Comparison of ENCODE assay signal across 8 cellular contexts in genomic region chr13:41668130-41668757, GRCh38.
DNase-seq lines count a peak whose midpoint lies in the region; ATAC-seq and TF ChIP-seq lines count a peak whose summit lies in the region.

No MANE protein-coding gene starts in this region.

- TF ChIP-seq POLR2A in testis (IDR thresholded peaks at IDR 0.05): no peak

- H3K4me3 ChIP-seq in SK-N-MC (no peak overlapping the region), colonic mucosa (no peak overlapping the region), testis (no peak overlapping the region)

- intact Hi-C loops in colonic mucosa (cut with DNase I) (no loop called here), testis (cut with DNase I; ENCODE audit: low total_unique reads) (no loop called here)

- H3K4me1 ChIP-seq in colonic mucosa (no peaks in the 10 kb centered on the region), testis (no peaks in the 10 kb centered on the region)

- TF ChIP-seq CTCF in GM12873 (IDR thresholded peaks at IDR 0.05; ENCODE audit: insufficient read depth, low read depth, low read length, missing control alignments): peak; percentile 79
- peak; percentile 64 for TF ChIP-seq CTCF in colonic mucosa (IDR thresholded peaks at IDR 0.05)
- TF ChIP-seq CTCF in testis (IDR thresholded peaks at IDR 0.05): peak; percentile 70 to 82 (median 72)

- H3K9me3 ChIP-seq in SK-N-MC (ENCODE audit: low read depth, low read length): no peaks in the 10 kb centered on the region
- H3K9me3 ChIP-seq in colonic mucosa: no peaks in the 10 kb centered on the region
- H3K9me3 ChIP-seq in testis: no peaks in the 10 kb centered on the region

- 35 to 86% methylated on average over 1 of the region's 1 CpG for WGBS in testis, 2 donors

- DNase-seq in AG08396 (ENCODE audit: low spot score): peak; percentile 72
- DNase-seq in NCI-H128 (lab: John Stamatoyannopoulos, UW; ENCODE audit: unreplicated experiment): peak; percentile 50
- DNase-seq in SK-N-MC (ENCODE audit: low read depth, low spot score): peak; percentile 81
- DNase-seq in colonic mucosa: peak; percentile 50
- DNase-seq in left kidney (ENCODE audit: low read depth, low spot score): peak; percentile 94
- peak; percentile 64 for DNase-seq in testis

- H3K36me3 ChIP-seq in SK-N-MC (ENCODE audit: insufficient read depth, low read length): no peaks in the 10 kb centered on the region
- no peaks in the 10 kb centered on the region for H3K36me3 ChIP-seq in colonic mucosa
- no peaks in the 10 kb centered on the region for H3K36me3 ChIP-seq in testis (ENCODE audit: low read depth, missing control alignments)

- peak; percentile 91 for ATAC-seq in HG02759 (IDR thresholded peaks at IDR 0.05; ENCODE audit: unreplicated experiment)

- H3K27me3 ChIP-seq in colonic mucosa (no peaks in the 10 kb centered on the region), testis (no peaks in the 10 kb centered on the region)

- no peak overlapping the region for H3K27ac ChIP-seq in SK-N-MC
- no peak overlapping the region for H3K27ac ChIP-seq in colonic mucosa
- H3K27ac ChIP-seq in testis: no peak overlapping the region

- H3K9ac ChIP-seq in SK-N-MC (ENCODE audit: insufficient read length) (no peak overlapping the region), colonic mucosa (ENCODE audit: low read depth in 2 of 2, low read length in 2 of 2) (no peak overlapping the region)
